ENCODE assay signal across 8 cellular contexts in the genomic region with DNA sequence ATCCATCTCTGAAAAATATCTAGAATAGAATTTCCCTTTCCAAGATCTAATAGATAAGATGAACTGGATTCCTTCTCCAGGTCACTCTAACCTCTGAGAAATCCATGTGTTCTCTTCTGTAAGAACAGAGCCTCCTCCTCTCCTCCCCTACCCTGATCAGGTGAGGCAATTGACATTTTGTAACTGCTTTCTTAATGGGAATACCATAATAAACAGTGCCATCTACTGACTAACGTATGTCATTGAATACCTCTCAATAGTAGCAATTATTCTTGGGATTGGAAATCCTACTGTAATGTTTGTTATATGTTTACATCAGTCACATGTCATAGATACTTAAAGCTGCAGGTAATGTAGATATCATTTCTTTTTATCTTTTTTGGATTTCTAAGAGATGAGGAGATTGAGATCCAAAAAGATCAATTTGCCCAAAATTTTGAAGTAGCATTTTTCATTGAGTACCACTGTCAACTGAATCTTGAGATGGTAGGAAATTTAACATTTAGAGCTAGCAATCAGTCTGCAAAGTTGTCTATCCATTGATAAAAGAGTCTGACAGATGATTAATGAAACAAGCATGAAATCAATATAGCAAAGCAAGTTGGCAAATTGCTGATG.
DNase-seq lines count a peak whose midpoint lies in the region; ATAC-seq and TF ChIP-seq lines count a peak whose summit lies in the region.

No MANE protein-coding gene starts in this region.

- no peak overlapping the region for H3K4me3 Mint-ChIP-seq in Calu3 (ENCODE audit: low read depth, unreplicated experiment)
- H3K4me3 Mint-ChIP-seq in stimulated activated memory B cell treated with anti-CD40 and anti-IgM and Interleukin-4, amounts not matched to agents 10 μg/mL and 1 μg/mL and 100 μg/mL, for 72 hours = no peak overlapping the region

- ATAC-seq in GM19351 (IDR thresholded peaks at IDR 0.05; ENCODE audit: unreplicated experiment) (peak; percentile 95), HG03175 (IDR thresholded peaks at IDR 0.05; ENCODE audit: unreplicated experiment) (peak; percentile 87)
- peak; percentile 57 for ATAC-seq in stimulated activated memory B cell treated with anti-CD40 and anti-IgM and Interleukin-4, amounts not matched to agents 10 μg/mL and 1 μg/mL and 100 μg/mL, for 72 hours
- ATAC-seq in activated CD4-positive, CD25-positive, alpha-beta regulatory T cell treated with anti-CD3 and anti-CD28 coated beads, Interleukin-2, amount 50 U/mL, for 24 hours = no peak

- CTCF ChIA-PET in Calu3 (lab: Charles Lee) = no interaction called here

- TF ChIP-seq CTCF in Calu3 (IDR thresholded peaks at IDR 0.05; ENCODE audit: unreplicated experiment) = no peak

- H3K36me3 Mint-ChIP-seq in Calu3 (ENCODE audit: insufficient read depth, unreplicated experiment) = no peaks in the 10 kb centered on the region
- no peaks in the 10 kb centered on the region for H3K36me3 Mint-ChIP-seq in stimulated activated memory B cell treated with anti-CD40 and anti-IgM and Interleukin-4, amounts not matched to agents 10 μg/mL and 1 μg/mL and 100 μg/mL, for 72 hours

- DNase-seq in Calu3 (peak; percentile 9), NCI-H2196 treated with DMSO at 0.1 percent for 48 hours (lab: John Stamatoyannopoulos, UW; ENCODE audit: unreplicated experiment) (peak; percentile 12), amniotic stem cell (lab: John Stamatoyannopoulos, UW) (peak; percentile 76), hepatic stellate cell (ENCODE audit: low spot score) (peak; percentile 8)

- no peaks in the 10 kb centered on the region for H3K27me3 Mint-ChIP-seq in Calu3 (ENCODE audit: unreplicated experiment)
- H3K27me3 Mint-ChIP-seq in stimulated activated memory B cell treated with anti-CD40 and anti-IgM and Interleukin-4, amounts not matched to agents 10 μg/mL and 1 μg/mL and 100 μg/mL, for 72 hours = no peaks in the 10 kb centered on the region

- intact Hi-C loops in Calu3 (cut with micrococcal nuclease; ENCODE audit: unreplicated experiment) = loop anchor here (1.0 to 10.0 kb wide), 6 partner anchors 149 to 976 kb away; no protein-coding TSS in a partner anchor

- H3K27ac Mint-ChIP-seq in Calu3 (ENCODE audit: unreplicated experiment) = no peak overlapping the region
- no peak overlapping the region for H3K27ac Mint-ChIP-seq in stimulated activated memory B cell treated with anti-CD40 and anti-IgM and Interleukin-4, amounts not matched to agents 10 μg/mL and 1 μg/mL and 100 μg/mL, for 72 hours

- BruUV-seq in Calu3 (replicated peaks; lab: Mats Ljungman, UMichigan) = no TSS peak

- H3K9me3 Mint-ChIP-seq in Calu3 (ENCODE audit: low read depth, unreplicated experiment) = no peaks in the 10 kb centered on the region
- no peaks in the 10 kb centered on the region for H3K9me3 Mint-ChIP-seq in stimulated activated memory B cell treated with anti-CD40 and anti-IgM and Interleukin-4, amounts not matched to agents 10 μg/mL and 1 μg/mL and 100 μg/mL, for 72 hours

- H3K4me1 Mint-ChIP-seq in Calu3 (ENCODE audit: low read depth, unreplicated experiment) = peaks cover 12% of the 10 kb centered on the region
- H3K4me1 Mint-ChIP-seq in stimulated activated memory B cell treated with anti-CD40 and anti-IgM and Interleukin-4, amounts not matched to agents 10 μg/mL and 1 μg/mL and 100 μg/mL, for 72 hours = peaks cover 6% of the 10 kb centered on the region

Comparison
In these comparisons a context has a peak if more than half of its experiments do, and no peak if none do; other contexts are left out.
1. DNase-seq: peak in every context shown above with its lines; median percentile 76 in amniotic stem cell; 12 in NCI-H2196 treated with DMSO at 0.1 percent for 48 hours; 9 in Calu3; 8 in hepatic stellate cell.
2. ATAC-seq: peak in GM19351 (single experiment), HG03175 (single experiment) and stimulated activated memory B cell treated with anti-CD40 and anti-IgM and Interleukin-4, amounts not matched to agents 10 μg/mL and 1 μg/mL and 100 μg/mL, for 72 hours (single experiment); none in activated CD4-positive, CD25-positive, alpha-beta regulatory T cell treated with anti-CD3 and anti-CD28 coated beads, Interleukin-2, amount 50 U/mL, for 24 hours (0 of 2).